In the genomic region with DNA sequence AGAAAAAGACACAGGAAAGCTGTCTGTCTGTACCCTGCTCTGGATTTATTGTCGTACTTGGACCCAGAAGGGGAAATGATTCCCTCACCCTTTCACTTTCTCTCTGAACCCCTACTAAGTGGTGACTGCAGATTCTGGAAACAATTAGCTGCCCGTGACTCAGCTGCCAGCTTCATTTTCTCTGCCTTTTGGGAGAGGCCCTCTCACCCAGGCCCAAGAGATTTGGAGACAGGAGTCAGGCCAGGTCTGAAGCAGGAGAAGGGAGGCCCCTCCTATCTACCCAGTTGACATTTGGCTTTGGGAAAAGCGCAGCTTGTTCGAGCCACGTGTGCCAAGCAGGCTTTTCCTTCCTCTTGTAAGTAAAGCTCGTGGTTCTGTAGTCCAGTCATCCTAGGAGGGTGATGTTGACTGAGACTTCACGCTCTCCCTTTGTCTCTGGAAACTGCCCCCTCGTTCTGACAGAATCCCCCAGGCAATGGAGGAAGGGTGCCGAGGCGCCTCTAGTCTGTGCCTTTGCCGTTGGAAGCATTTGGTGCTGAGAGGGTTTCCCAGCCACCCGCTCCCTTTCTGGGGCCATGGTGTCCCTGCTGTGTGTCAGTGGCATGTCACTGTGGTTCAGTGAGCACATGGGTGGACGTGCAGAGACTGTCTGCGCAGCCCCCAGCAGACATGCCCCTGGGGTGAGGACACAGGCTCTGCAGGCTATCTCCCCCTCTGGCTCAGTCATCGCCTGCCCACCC, we compare ENCODE assay signal across 14 cellular contexts. TPM values are rescaled to one million over a fixed set of nuclear protein-coding genes. Genes with fewer than 3 reads are reported as not detected.
DNase-seq lines count a peak whose midpoint lies in the region; ATAC-seq and TF ChIP-seq lines count a peak whose summit lies in the region.
"Had no signal": no experiment of that assay in that cellular context is flagged by ENCODE, and none has a peak within 500 bp of the region (broad histone marks: within the 10 kb centered on the region; RNA-seq: fewer than 3 reads in every experiment).

No MANE protein-coding gene starts in this region.

- H3K36me3 ChIP-seq in subcutaneous abdominal adipose tissue (ENCODE audit: control insufficient read depth in 5 of 5, insufficient read depth in 5 of 5, low read length in 5 of 5) (peaks cover 2 to 16% (median 15%) of the 10 kb centered on the region in 5 donors), colonic mucosa (no peaks in the 10 kb centered on the region), breast epithelium (no peaks in the 10 kb centered on the region)

- H3K4me3 ChIP-seq in subcutaneous abdominal adipose tissue (ENCODE audit: low read depth in 1 of 5, low read length in 5 of 5) (peak overlapping the region in 3 of 5 donors; percentile 11 to 42 (median 23)), colonic mucosa (no peak overlapping the region), breast epithelium (no peak overlapping the region)
- H3K4me3 ChIP-seq: heart left ventricle had no signal

- TF ChIP-seq POLR2A in breast epithelium (IDR thresholded peaks at IDR 0.05) = no peak

- H3K27me3 ChIP-seq in layer of hippocampus (ENCODE audit: control insufficient read depth, insufficient read depth, low read length) (no peaks in the 10 kb centered on the region), subcutaneous abdominal adipose tissue (ENCODE audit: control insufficient read depth in 5 of 5, insufficient read depth in 4 of 5, low read length in 5 of 5) (no peaks in the 10 kb centered on the region), colonic mucosa (no peaks in the 10 kb centered on the region), breast epithelium (no peaks in the 10 kb centered on the region)
- H3K27me3 ChIP-seq: heart left ventricle, spleen had no signal

- peaks cover 0 to 57% (median 38%) of the 10 kb centered on the region in 5 donors for H3K4me1 ChIP-seq in subcutaneous abdominal adipose tissue (ENCODE audit: control insufficient read depth in 5 of 5, insufficient read depth in 5 of 5, low read length in 5 of 5)
- no peaks in the 10 kb centered on the region for H3K4me1 ChIP-seq in colonic mucosa
- H3K4me1 ChIP-seq in breast epithelium = no peaks in the 10 kb centered on the region

- peak; percentile 4 for DNase-seq in activated T-cell treated with anti-CD3 and anti-CD28 coated beads for 48 hours (ENCODE audit: low read depth)
- DNase-seq in activated T-cell treated with anti-CD3 and anti-CD28 coated beads, Interleukin-2, amount 50 U/mL, for 1 hour = no peak
- peak; percentile 55 for DNase-seq in RPMI7951 (ENCODE audit: low read depth)
- no peak for DNase-seq in colonic mucosa
- no peak for DNase-seq in breast epithelium (ENCODE audit: low spot score in 2 of 2)
- DNase-seq: activated naive CD4-positive, alpha-beta T cell; cortex of kidney; heart left ventricle; SHP77 had no signal

- H3K27ac ChIP-seq in layer of hippocampus (ENCODE audit: low read depth, low read length) (peak overlapping the region; percentile 47), subcutaneous abdominal adipose tissue (ENCODE audit: low read depth, low read length) (no peak overlapping the region), colonic mucosa (no peak overlapping the region), breast epithelium (no peak overlapping the region)

- no peak for ATAC-seq in HG02763 (IDR thresholded peaks at IDR 0.05; ENCODE audit: unreplicated experiment)

- H3K9me3 ChIP-seq in subcutaneous abdominal adipose tissue (ENCODE audit: control insufficient read depth in 5 of 5, low read length in 5 of 5) (no peaks in the 10 kb centered on the region), colonic mucosa (no peaks in the 10 kb centered on the region), breast epithelium (no peaks in the 10 kb centered on the region)
- H3K9me3 ChIP-seq: heart left ventricle, spleen had no signal

- TF ChIP-seq CTCF in colonic mucosa (IDR thresholded peaks at IDR 0.05) (no peak), breast epithelium (IDR thresholded peaks at IDR 0.05) (no peak)

- H3K9ac ChIP-seq in subcutaneous abdominal adipose tissue (ENCODE audit: low read length in 5 of 5) (no peak overlapping the region), colonic mucosa (ENCODE audit: low read depth in 2 of 2, low read length in 2 of 2) (no peak overlapping the region)

- intact Hi-C loops in colonic mucosa (cut with DNase I) (no loop called here), breast epithelium (cut with DNase I; ENCODE audit: low total_unique reads) (no loop called here)

RNA-seq across cellular contexts. Expression of gene OXER1, which starts 8.6 kb away (rescaled TPM):
- not detected in 2 replicates for total RNA-seq in RPMI7951 (2014; rRNA removed; shearing (Covaris generic))
- 1 to 10 TPM; 1.3 to 3.9 TPM for total RNA-seq in colonic mucosa
- total RNA-seq in breast epithelium = 1 to 10 TPM in 1 of 3 donors, under 1 TPM in 2; 0.80 to 1.0 (median 0.98) TPM

RNA-seq across cellular contexts. Expression of gene HAAO, which starts 37.1 kb away (rescaled TPM):
- total RNA-seq in RPMI7951 (2014; rRNA removed; shearing (Covaris generic)) = not detected in 2 replicates
- total RNA-seq in colonic mucosa = 10 to 100 TPM in 1 of 2 donors, 1 to 10 TPM in 1; 8.2 to 17.8 TPM
- 1 to 10 TPM; 4.4 to 6.2 (median 5.9) TPM for total RNA-seq in breast epithelium
- total RNA-seq: LHCN-M2 had no signal

Comparison
In these comparisons a context has a peak if more than half of its experiments do, and no peak if none do; other contexts are left out.
1. DNase-seq: peak in activated T-cell treated with anti-CD3 and anti-CD28 coated beads for 48 hours (single experiment) and RPMI7951 (single experiment); none in activated T-cell treated with anti-CD3 and anti-CD28 coated beads, Interleukin-2, amount 50 U/mL, for 1 hour (single experiment), colonic mucosa (single experiment) and breast epithelium (0 of 2).
2. H3K4me3 ChIP-seq: peak in subcutaneous abdominal adipose tissue (3 of 5); none in colonic mucosa (single experiment) and breast epithelium (0 of 3).